ENCODE assay signal across 8 cellular contexts in genomic region chr14:73759714-73760597, GRCh38. TPM values are rescaled to one million over a fixed set of nuclear protein-coding genes. Genes with fewer than 3 reads are reported as not detected.
A peak's percentile ranks its signal among the peaks of the same experiment; 100 is the strongest.
DNase-seq lines count a peak whose midpoint lies in the region; ATAC-seq and TF ChIP-seq lines count a peak whose summit lies in the region.

No MANE protein-coding gene starts in this region.

- H3K27me3 ChIP-seq in KMS-11 (ENCODE audit: insufficient read depth, low read depth): no peaks in the 10 kb centered on the region

- H3K27ac ChIP-seq in KMS-11: peak overlapping the region; percentile 91

- TF ChIP-seq CTCF in KMS-11 (conservative IDR thresholded peaks at IDR 0.05; ENCODE audit: low read depth, low read length): no peak

- ATAC-seq in GM21786 (IDR thresholded peaks at IDR 0.05; ENCODE audit: unreplicated experiment) (peak; percentile 48), esophagus mucosa (peak; percentile 77)

- H3K36me3 ChIP-seq in KMS-11 (ENCODE audit: insufficient read depth): no peaks in the 10 kb centered on the region

- peaks cover 50% of the 10 kb centered on the region for H3K79me2 ChIP-seq in KMS-11 (ENCODE audit: insufficient read depth, low read depth)

- DNase-seq in Daoy (ENCODE audit: low read depth) (peak; percentile 100), myocyte (ENCODE audit: low read depth) (peak; percentile 96)
- DNase-seq in activated T-cell treated with anti-CD3 and anti-CD28 coated beads, Interleukin-2, amount 50 U/mL, for 48 hours: peak; percentile 97 to 98
- peak; percentile 91 for DNase-seq in stimulated activated CD8-positive, alpha-beta memory T cell treated with anti-CD3 and anti-CD28 coated beads, Interleukin-7, amount 100 ng/mL, for 24 hours (ENCODE audit: low read depth)

- H3K4me2 ChIP-seq in KMS-11: peak overlapping the region; percentile 97

- H3K9ac ChIP-seq in KMS-11: peak overlapping the region; percentile 72

- peak overlapping the region; percentile 22; the same call in 1 of the 2 replicates for H2AFZ ChIP-seq in KMS-11 (ENCODE audit: low read depth)

- H3K4me3 ChIP-seq in KMS-11 (IDR thresholded peaks at IDR 0.05; ENCODE audit: insufficient read depth, low read depth, low read length): peak overlapping the region; percentile 22

- H4K20me1 ChIP-seq in KMS-11 (ENCODE audit: insufficient read depth): peaks cover 15% of the 10 kb centered on the region; the same call in 1 of the 2 replicates

- H3K4me1 ChIP-seq in KMS-11 (ENCODE audit: low read depth, poor library complexity, severe bottlenecking): peaks cover 69% of the 10 kb centered on the region

TF ChIP-seq in PFSK-1, 5 proteins besides CTCF, POLR2A, EP300 and RAD21:
- TF ChIP-seq REST (IDR thresholded peaks at IDR 0.05; ENCODE audit: insufficient read depth in 1 of 2, low read depth in 2 of 2, low read length in 2 of 2) (no peak), TAF1 (IDR thresholded peaks at IDR 0.05; ENCODE audit: borderline replicate concordance, insufficient read depth, low read length) (peak; percentile 80), SIN3A (IDR thresholded peaks at IDR 0.05; ENCODE audit: borderline replicate concordance, insufficient read depth, low read length) (0 out of 2 replicates have a peak, but pooled peaks have one; percentile 13), POLR2AphosphoS5 (IDR thresholded peaks at IDR 0.05; ENCODE audit: low read depth, low read length) (peak; percentile 77), FOXP2 (optimal IDR thresholded peaks at IDR 0.05; ENCODE audit: borderline replicate concordance, extremely low read depth, extremely low read length, insufficient read depth) (no peak)

RNA-seq across cellular contexts. Expression of gene PNMA1, which starts 45.8 kb away (rescaled TPM):
- total RNA-seq in Daoy (2014; rRNA removed; shearing (Covaris generic)): 20.2 and 22.4 TPM in 2 replicates
- polyA plus RNA-seq in PFSK-1 (2012; ENCODE audit: insufficient read length, low read depth): 30.0 TPM
- 11.6 TPM for total RNA-seq in esophagus mucosa
- 26.4 and 29.0 TPM in 2 replicates for total RNA-seq in myocyte
- polyA plus RNA-seq in myocyte (2012): 144 TPM

Comparison
In these comparisons a context has a peak if more than half of its experiments do, and no peak if none do; other contexts are left out.
1. Peak in every context shown above with its lines: DNase-seq, ATAC-seq, H3K4me3 ChIP-seq and H3K27ac ChIP-seq.